ENCODE assay signal across 15 cellular contexts in the genomic region with DNA sequence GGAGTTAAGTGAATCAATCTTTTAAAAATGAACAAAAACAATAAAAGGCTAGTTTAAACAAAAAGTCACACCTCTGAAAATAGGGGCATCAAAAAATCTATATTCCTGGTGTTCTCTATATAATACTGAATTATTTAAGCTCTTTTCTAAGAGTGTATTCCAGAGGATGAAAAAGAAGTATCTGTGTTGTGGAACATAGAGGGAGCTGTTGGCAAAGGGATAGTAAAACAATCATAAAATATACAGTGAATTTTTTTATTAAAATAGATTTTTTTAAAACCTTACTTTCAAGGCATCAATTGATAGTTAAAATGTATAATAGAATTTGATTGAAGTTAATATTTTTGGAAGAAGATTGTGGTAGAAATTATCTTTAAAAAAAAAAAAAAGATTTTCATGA.
A peak's percentile ranks its signal among the peaks of the same experiment; 100 is the strongest.
DNase-seq lines count a peak whose midpoint lies in the region; ATAC-seq, FAIRE-seq and TF ChIP-seq lines count a peak whose summit lies in the region.
"Had no signal": no experiment of that assay in that cellular context is flagged by ENCODE, and none has a peak within 500 bp of the region (broad histone marks: within the 10 kb centered on the region; RNA-seq: fewer than 3 reads in every experiment).

No MANE protein-coding gene starts in this region.

- POLR2A ChIA-PET in GM12878 (lab: Charles Lee) = no interaction called here

- CTCF ChIA-PET in GM12878 (lab: Yijun Ruan, JAX) = interaction anchor here (1.1 kb wide), 2 partner anchors 16 to 18 kb away, joined by 3 read pairs; no protein-coding TSS in a partner anchor

- no peak overlapping the region for H3K27ac ChIP-seq in liver (ENCODE audit: low read depth in 1 of 2, low read length in 2 of 2)
- H3K27ac ChIP-seq in right lobe of liver = no peak overlapping the region
- H3K27ac ChIP-seq in GM12878 (ENCODE audit: control insufficient read depth, insufficient read depth) = no peak overlapping the region
- H3K27ac ChIP-seq: HL-60, neutrophil, SJCRH30 had no signal

- SMC1A ChIA-PET in GM12878 (lab: Charles Lee; ENCODE audit: uncharacterized antibody, unreplicated experiment) = interaction anchor here (0.8 kb wide), 1 partner anchor 10 kb away, joined by 3 read pairs; no protein-coding TSS in a partner anchor

- H3K36me3 ChIP-seq in liver (ENCODE audit: control insufficient read depth in 4 of 4, insufficient read depth in 3 of 4, low read depth in 1 of 4, low read length in 3 of 4) (no peaks in the 10 kb centered on the region), right lobe of liver (no peaks in the 10 kb centered on the region), GM12878 (ENCODE audit: control insufficient read depth in 2 of 2, insufficient read depth in 2 of 2, low read length in 1 of 2) (no peaks in the 10 kb centered on the region)
- H3K36me3 ChIP-seq: neutrophil, SJCRH30 had no signal

- in situ Hi-C loops in GM12878 (cut with MboI) = loop anchor here (25.0 kb wide), 1 partner anchor 1654 kb away; no protein-coding TSS in a partner anchor

- no peak overlapping the region for H2AFZ ChIP-seq in GM12878 (ENCODE audit: control insufficient read depth, low read depth, low read length)

- BruUV-seq in GM12878 (replicated peaks; lab: Mats Ljungman, UMichigan) = no TSS peak

- intact Hi-C loops in right lobe of liver (cut with DNase I) = no loop called here
- intact Hi-C loops in GM12878 (cut with micrococcal nuclease; ENCODE audit: unreplicated experiment) = no loop called here

- H3K4me3 ChIP-seq in liver (ENCODE audit: low read depth in 1 of 3, low read length in 3 of 3) (no peak overlapping the region), right lobe of liver (no peak overlapping the region), GM12878 (no peak overlapping the region)
- H3K4me3 ChIP-seq: SJCRH30 had no signal

- no peaks in the 10 kb centered on the region for H3K9me3 ChIP-seq in liver (ENCODE audit: control insufficient read depth in 4 of 4, low read length in 3 of 4)
- no peaks in the 10 kb centered on the region for H3K9me3 ChIP-seq in right lobe of liver
- H3K9me3 ChIP-seq in GM12878 (replicated peaks; ENCODE audit: control insufficient read depth, insufficient read depth, low read length) = no peaks in the 10 kb centered on the region
- H3K9me3 ChIP-seq: neutrophil, SJCRH30 had no signal

- H4K20me1 ChIP-seq in GM12878 (ENCODE audit: control insufficient read depth, insufficient read depth) = no peaks in the 10 kb centered on the region

- TF ChIP-seq EP300 in GM12878 (IDR thresholded peaks at IDR 0.05; ENCODE audit: borderline replicate concordance in 1 of 2, control insufficient read depth in 1 of 2, low read depth in 2 of 2, low read length in 2 of 2) = no peak

- no peaks in the 10 kb centered on the region for H3K79me2 ChIP-seq in GM12878 (ENCODE audit: control insufficient read depth, insufficient read depth, low read length)

- TF ChIP-seq CTCF in liver (IDR thresholded peaks at IDR 0.05; ENCODE audit: low read depth, low read length, missing input control) (no peak), right lobe of liver (IDR thresholded peaks at IDR 0.05) (peak in 2 of 4 donors; percentile 4 to 14), GM12878 (IDR thresholded peaks at IDR 0.05 in 2 of 3, conservative IDR thresholded peaks at IDR 0.05 in 1 of 3; ENCODE audit: control insufficient read depth in 2 of 3, extremely low read depth in 1 of 3, insufficient read depth in 1 of 3, low read depth in 3 of 3, low read length in 3 of 3) (no peak; a peak in 1 of 6 replicates)

- H3K27me3 ChIP-seq in liver (ENCODE audit: control insufficient read depth in 4 of 4, insufficient read depth in 4 of 4, low read length in 3 of 4) = no peaks in the 10 kb centered on the region
- no peaks in the 10 kb centered on the region for H3K27me3 ChIP-seq in right lobe of liver
- H3K27me3 ChIP-seq in GM12878 (replicated peaks in 1 of 2; ENCODE audit: control insufficient read depth in 2 of 2, insufficient read depth in 2 of 2, low read length in 1 of 2) = no peaks in the 10 kb centered on the region
- H3K27me3 ChIP-seq: neutrophil, SJCRH30 had no signal

- TF ChIP-seq RAD21 in liver (IDR thresholded peaks at IDR 0.05) (peak; percentile 18 to 19), GM12878 (IDR thresholded peaks at IDR 0.05; ENCODE audit: insufficient read depth, low read depth, low read length) (peak; percentile 51; the same call in 1 of the 2 replicates)

- RAD21 ChIA-PET in GM12878 (lab: Charles Lee; ENCODE audit: unreplicated experiment) = no interaction called here

- TF ChIP-seq POLR2A in right lobe of liver (IDR thresholded peaks at IDR 0.05) (no peak), GM12878 (IDR thresholded peaks at IDR 0.05; ENCODE audit: low read depth, low read length) (no peak)

- FAIRE-seq in GM12878 (lab: Jason Lieb, UNC) = no peak

- H3K4me1 ChIP-seq in liver (ENCODE audit: control insufficient read depth in 4 of 4, insufficient read depth in 4 of 4, low read length in 3 of 4) (no peaks in the 10 kb centered on the region), right lobe of liver (no peaks in the 10 kb centered on the region), GM12878 (ENCODE audit: control insufficient read depth, insufficient read depth, low read length) (no peaks in the 10 kb centered on the region)
- H3K4me1 ChIP-seq: SJCRH30 had no signal

- H3K9ac ChIP-seq in liver (ENCODE audit: low read depth in 1 of 2, low read length in 2 of 2) = no peak overlapping the region
- no peak overlapping the region for H3K9ac ChIP-seq in GM12878 (ENCODE audit: control insufficient read depth, insufficient read depth, low read length)

- no peak for ATAC-seq in right lobe of liver
- no peak for ATAC-seq in GM12878
- ATAC-seq in HG03139 (IDR thresholded peaks at IDR 0.05; ENCODE audit: unreplicated experiment) = no peak
- no peak for ATAC-seq in esophagus mucosa
- ATAC-seq: CD8-positive, alpha-beta T cell; HCT116 had no signal

- no peak overlapping the region for H3K4me2 ChIP-seq in GM12878 (ENCODE audit: control insufficient read depth, insufficient read depth)

- DNase-seq in right lobe of liver = no peak
- DNase-seq in GM12878 (ENCODE audit: low read depth, low spot score) = no peak
- peak; percentile 16 for DNase-seq in kidney glomerular epithelial cell (lab: John Stamatoyannopoulos, UW)
- DNase-seq in KG1 (lab: John Stamatoyannopoulos, UW) = no peak
- DNase-seq in HPDE6-E6E7 (ENCODE audit: extremely low spot score) = no peak
- DNase-seq: activated CD4-positive, alpha-beta T cell treated with anti-CD3 and anti-CD28 coated beads, Interleukin-2, amount 50 U/mL, for 1 hour; CD8-positive, alpha-beta T cell; NCI-H2029 had no signal

TF ChIP-seq in liver, 16 proteins besides CTCF, POLR2A, EP300 and RAD21 (continues in another document):
- TF ChIP-seq JUND (IDR thresholded peaks at IDR 0.05) = no peak
- TF ChIP-seq EGR1 (IDR thresholded peaks at IDR 0.05; ENCODE audit: low read depth in 2 of 2) = no peak
- TF ChIP-seq YY1 (IDR thresholded peaks at IDR 0.05) = no peak
- no peak for TF ChIP-seq RXRA (IDR thresholded peaks at IDR 0.05)
- TF ChIP-seq FOXA2 (IDR thresholded peaks at IDR 0.05) = no peak
- no peak for TF ChIP-seq ZBTB33 (IDR thresholded peaks at IDR 0.05)
- no peak for TF ChIP-seq TAF1 (conservative IDR thresholded peaks at IDR 0.05)

TF ChIP-seq in GM12878, 131 proteins besides CTCF, POLR2A, EP300 and RAD21 (continues in another document):
- no peak for TF ChIP-seq KAT2A (conservative IDR thresholded peaks at IDR 0.05; ENCODE audit: control insufficient read depth, low read depth, low read length)
- TF ChIP-seq HDAC6 (IDR thresholded peaks at IDR 0.05; ENCODE audit: unreplicated experiment) = no peak
- TF ChIP-seq CUX1 (IDR thresholded peaks at IDR 0.05; ENCODE audit: insufficient replicate concordance, low read depth, low read length) = no peak
- no peak for TF ChIP-seq SUPT20H (IDR thresholded peaks at IDR 0.05; ENCODE audit: borderline replicate concordance, control insufficient read depth, low read depth, low read length)
- no peak for TF ChIP-seq ZNF24 (IDR thresholded peaks at IDR 0.05)
